1 cellular context compared by ENCODE assay signal in genomic region chr9:35797311-35798109, GRCh38.
TF ChIP-seq lines count a peak whose summit lies in the region.

No MANE protein-coding gene starts in this region.

TF ChIP-seq in WTC11, 78 proteins besides CTCF, POLR2A, EP300 and RAD21 (continued from another document):
- TF ChIP-seq, protein P1, sequence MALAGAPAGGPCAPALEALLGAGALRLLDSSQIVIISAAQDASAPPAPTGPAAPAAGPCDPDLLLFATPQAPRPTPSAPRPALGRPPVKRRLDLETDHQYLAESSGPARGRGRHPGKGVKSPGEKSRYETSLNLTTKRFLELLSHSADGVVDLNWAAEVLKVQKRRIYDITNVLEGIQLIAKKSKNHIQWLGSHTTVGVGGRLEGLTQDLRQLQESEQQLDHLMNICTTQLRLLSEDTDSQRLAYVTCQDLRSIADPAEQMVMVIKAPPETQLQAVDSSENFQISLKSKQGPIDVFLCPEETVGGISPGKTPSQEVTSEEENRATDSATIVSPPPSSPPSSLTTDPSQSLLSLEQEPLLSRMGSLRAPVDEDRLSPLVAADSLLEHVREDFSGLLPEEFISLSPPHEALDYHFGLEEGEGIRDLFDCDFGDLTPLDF (CRISPR knock-in tag; IDR thresholded peaks at IDR 0.05) = no peak
- TF ChIP-seq ERG (CRISPR knock-in tag; IDR thresholded peaks at IDR 0.05) (no peak), PREB (CRISPR knock-in tag; IDR thresholded peaks at IDR 0.05; ENCODE audit: borderline replicate concordance) (no peak), IRF1 (CRISPR knock-in tag; IDR thresholded peaks at IDR 0.05) (no peak), ZNF138 (CRISPR knock-in tag; conservative IDR thresholded peaks at IDR 0.05) (no peak)
- TF ChIP-seq, protein P2, sequence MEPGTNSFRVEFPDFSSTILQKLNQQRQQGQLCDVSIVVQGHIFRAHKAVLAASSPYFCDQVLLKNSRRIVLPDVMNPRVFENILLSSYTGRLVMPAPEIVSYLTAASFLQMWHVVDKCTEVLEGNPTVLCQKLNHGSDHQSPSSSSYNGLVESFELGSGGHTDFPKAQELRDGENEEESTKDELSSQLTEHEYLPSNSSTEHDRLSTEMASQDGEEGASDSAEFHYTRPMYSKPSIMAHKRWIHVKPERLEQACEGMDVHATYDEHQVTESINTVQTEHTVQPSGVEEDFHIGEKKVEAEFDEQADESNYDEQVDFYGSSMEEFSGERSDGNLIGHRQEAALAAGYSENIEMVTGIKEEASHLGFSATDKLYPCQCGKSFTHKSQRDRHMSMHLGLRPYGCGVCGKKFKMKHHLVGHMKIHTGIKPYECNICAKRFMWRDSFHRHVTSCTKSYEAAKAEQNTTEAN (CRISPR knock-in tag; IDR thresholded peaks at IDR 0.05) = no peak
